Comparison of ENCODE assay signal across 15 cellular contexts in the genomic region with DNA sequence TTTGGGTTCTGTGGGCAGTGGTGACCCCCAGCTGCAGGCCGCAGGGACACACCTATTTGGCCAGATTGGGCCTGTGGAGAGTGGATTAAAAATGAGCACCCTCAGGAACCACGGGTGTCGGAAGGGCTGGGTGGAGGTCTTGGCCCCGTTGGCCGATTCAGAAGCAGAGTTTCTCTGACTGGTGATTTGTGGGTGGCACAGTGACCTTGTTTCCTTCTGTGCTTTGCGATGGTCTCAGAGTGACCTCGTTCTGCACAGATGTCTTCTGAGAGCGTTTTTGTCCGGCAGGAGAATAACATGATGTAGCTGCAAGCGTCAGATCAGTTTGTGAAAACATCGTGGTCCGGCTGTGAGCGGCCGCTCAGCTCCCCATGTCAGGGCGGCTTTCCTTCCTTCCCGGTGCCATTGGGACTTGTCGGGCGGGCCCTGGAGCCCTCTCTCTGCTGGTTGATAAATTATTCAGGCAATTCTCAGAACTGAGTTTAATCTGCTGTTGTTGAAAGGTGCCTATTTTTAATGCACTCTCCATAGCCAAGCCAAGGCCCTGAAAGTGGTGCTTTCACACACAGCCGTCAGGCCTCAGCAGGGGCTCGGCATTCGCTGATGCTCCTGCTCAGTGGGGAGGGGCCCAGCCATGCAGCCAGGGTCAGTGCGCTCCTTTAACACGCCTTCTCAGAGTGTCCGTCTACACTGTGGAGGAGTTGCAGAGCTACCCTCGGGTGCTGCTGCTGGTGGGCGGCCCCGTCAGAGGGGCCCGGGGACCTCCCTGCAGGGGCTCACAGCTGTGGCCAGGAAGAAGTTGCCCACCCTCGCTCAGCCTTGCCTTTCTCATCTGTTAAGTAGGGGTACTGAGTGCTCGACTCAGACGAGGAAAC. TPM values are rescaled to one million over a fixed set of nuclear protein-coding genes. Genes with fewer than 3 reads are reported as not detected.
"Had no signal": no experiment of that assay in that cellular context is flagged by ENCODE, and none has a peak within 500 bp of the region (broad histone marks: within the 10 kb centered on the region; RNA-seq: fewer than 3 reads in every experiment).

No MANE protein-coding gene starts in this region.

- H3K27ac ChIP-seq: heart right ventricle, prostate gland, suprapubic skin had no signal

- DNase-seq: activated CD4-positive, alpha-beta T cell treated with anti-CD3 and anti-CD28 coated beads for 48 hours; activated CD8-positive, alpha-beta T cell treated with anti-CD3 and anti-CD28 coated beads, Interleukin-2, amount 10 ng/mL, durations not matched to agents 7 days and 5 days; activated naive CD4-positive, alpha-beta T cell treated with anti-CD3 and anti-CD28 coated beads for 36 hours; effector CD8-positive, alpha-beta T cell; heart right ventricle; kidney glomerular epithelial cell; naive thymus-derived CD4-positive, alpha-beta T cell; occipital lobe; stimulated activated CD4-positive, alpha-beta T cell treated with anti-CD3 and anti-CD28 coated beads, Interleukin-12 subunit alpha, Interleukin-12 subunit beta, amount 100 ng/mL, for 4 hours; stimulated activated naive CD8-positive, alpha-beta T cell treated with anti-CD3 and anti-CD28 coated beads, Interleukin-15, Interleukin-2, amounts not matched to agents 100 U/mL and 50 U/mL, for 24 hours had no signal

- H3K4me3 Mint-ChIP-seq: activated CD8-positive, alpha-beta T cell treated with anti-CD3 and anti-CD28 coated beads, Interleukin-2, amount 10 ng/mL, durations not matched to agents 7 days and 5 days; activated naive CD4-positive, alpha-beta T cell treated with anti-CD3 and anti-CD28 coated beads for 36 hours; activated T-helper 17 cell treated with anti-CD3 and anti-CD28 coated beads, Interleukin-2, amount 50 U/mL, for 72 hours; naive thymus-derived CD4-positive, alpha-beta T cell had no signal

- H3K36me3 ChIP-seq: prostate gland, suprapubic skin had no signal

- H3K27ac Mint-ChIP-seq: activated CD8-positive, alpha-beta T cell treated with anti-CD3 and anti-CD28 coated beads, Interleukin-2, amount 10 ng/mL, durations not matched to agents 7 days and 5 days; activated naive CD4-positive, alpha-beta T cell treated with anti-CD3 and anti-CD28 coated beads for 36 hours; activated T-helper 17 cell treated with anti-CD3 and anti-CD28 coated beads, Interleukin-2, amount 50 U/mL, for 72 hours; naive thymus-derived CD4-positive, alpha-beta T cell had no signal

- H3K4me1 ChIP-seq: prostate gland had no signal

- ATAC-seq: activated CD8-positive, alpha-beta T cell treated with anti-CD3 and anti-CD28 coated beads, Interleukin-2, amount 10 ng/mL, durations not matched to agents 7 days and 5 days; activated T-helper 17 cell treated with anti-CD3 and anti-CD28 coated beads, Interleukin-2, amount 50 U/mL, for 72 hours; heart right ventricle; naive thymus-derived CD4-positive, alpha-beta T cell; stimulated activated naive CD8-positive, alpha-beta T cell treated with anti-CD3 and anti-CD28 coated beads, Interleukin-15, Interleukin-2, amounts not matched to agents 100 U/mL and 50 U/mL, for 24 hours had no signal

- H3K4me3 ChIP-seq: heart right ventricle, lung, prostate gland, suprapubic skin had no signal

- H3K9me3 ChIP-seq: prostate gland had no signal

- H3K27me3 Mint-ChIP-seq: activated T-helper 17 cell treated with anti-CD3 and anti-CD28 coated beads, Interleukin-2, amount 50 U/mL, for 72 hours; naive thymus-derived CD4-positive, alpha-beta T cell had no signal

RNA-seq across cellular contexts. Expression of gene TRPM2, which starts 26.8 kb away (rescaled TPM):
- polyA plus RNA-seq: fibroblast of lung had no signal
